Comparison of ENCODE assay signal across 8 cellular contexts in genomic region chr7:101163281-101164070, GRCh38. TPM values are rescaled to one million over a fixed set of nuclear protein-coding genes. Genes with fewer than 3 reads are reported as not detected.
DNase-seq lines count a peak whose midpoint lies in the region; ATAC-seq and TF ChIP-seq lines count a peak whose summit lies in the region.

No MANE protein-coding gene starts in this region.

- H3K4me3 ChIP-seq in HL-60 (replicated peaks; ENCODE audit: insufficient read depth, low read length) (peak overlapping the region; percentile 32), RWPE2 (ENCODE audit: severe bottlenecking) (peak overlapping the region; percentile 43)

- H3K27me3 ChIP-seq in HL-60 (ENCODE audit: insufficient read depth, poor library complexity, severe bottlenecking) (peaks cover 35% of the 10 kb centered on the region), RWPE2 (ENCODE audit: insufficient read depth, poor library complexity, severe bottlenecking) (peaks cover 25% of the 10 kb centered on the region)

- peaks cover 14% of the 10 kb centered on the region for H3K4me1 ChIP-seq in RWPE2 (ENCODE audit: insufficient read depth, poor library complexity, severe bottlenecking)

- no peak for TF ChIP-seq CTCF in HL-60 (IDR thresholded peaks at IDR 0.05; ENCODE audit: insufficient read depth, low read length)
- TF ChIP-seq CTCF in RWPE2 (IDR thresholded peaks at IDR 0.05; ENCODE audit: poor library complexity, severe bottlenecking): no peak

- no peaks in the 10 kb centered on the region for H3K9me3 ChIP-seq in RWPE2 (ENCODE audit: severe bottlenecking)

- DNase-seq in DMS114 treated with DMSO at 0.1 percent for 48 hours (lab: John Stamatoyannopoulos, UW; ENCODE audit: unreplicated experiment) (peak; percentile 37), HL-60 (ENCODE audit: low read depth in 1 of 2, low spot score in 1 of 2) (peak in 1 of 2 experiments; percentile 40), RWPE2 (ENCODE audit: low spot score) (no peak), occipital lobe (lab: John Stamatoyannopoulos, UW) (peak; percentile 29), NCI-H1048 (lab: John Stamatoyannopoulos, UW) (no peak), NK-92 (lab: John Stamatoyannopoulos, UW; ENCODE audit: unreplicated experiment) (no peak)
- DNase-seq in effector memory CD8-positive, alpha-beta T cell: no peak

- H3K27ac ChIP-seq in HL-60 (replicated peaks) (no peak overlapping the region), RWPE2 (ENCODE audit: poor library complexity, severe bottlenecking) (peak overlapping the region; percentile 66)

- ATAC-seq in RWPE2 (ENCODE audit: low read depth): peak; percentile 39
- ATAC-seq in effector memory CD8-positive, alpha-beta T cell (replicated peaks): no peak
- no peak for ATAC-seq in GM21786 (IDR thresholded peaks at IDR 0.05; ENCODE audit: unreplicated experiment)

- peaks cover 22% of the 10 kb centered on the region for H3K36me3 Mint-ChIP-seq in effector memory CD8-positive, alpha-beta T cell (ENCODE audit: insufficient read depth)

- peaks cover 40 to 68% of the 10 kb centered on the region in 2 donors for H3K27me3 Mint-ChIP-seq in effector memory CD8-positive, alpha-beta T cell

- peak overlapping the region; percentile 74 to 91 for H3K4me3 Mint-ChIP-seq in effector memory CD8-positive, alpha-beta T cell

- peaks cover 27% of the 10 kb centered on the region for H3K36me3 ChIP-seq in RWPE2 (ENCODE audit: low read depth)

- H3K27ac Mint-ChIP-seq in effector memory CD8-positive, alpha-beta T cell: no peak overlapping the region

- H3K9me3 Mint-ChIP-seq in effector memory CD8-positive, alpha-beta T cell: peaks cover 0 to 4% of the 10 kb centered on the region in 2 donors

- peaks cover 21 to 30% of the 10 kb centered on the region in 2 donors for H3K4me1 Mint-ChIP-seq in effector memory CD8-positive, alpha-beta T cell (ENCODE audit: low read depth in 2 of 2)

RNA-seq across cellular contexts. Expression of gene VGF, which starts 1.9 kb away (rescaled TPM):
- total RNA-seq in occipital lobe: 9.7 TPM

RNA-seq across cellular contexts. Expression of gene AP1S1, which starts 9.2 kb away (rescaled TPM):
- 93.4 TPM for total RNA-seq in occipital lobe

RNA-seq across cellular contexts. Expression of gene NAT16, which starts 16.6 kb away (rescaled TPM):
- 1.2 TPM for total RNA-seq in occipital lobe

RNA-seq across cellular contexts. Expression of gene SERPINE1, which starts 36.6 kb away (rescaled TPM):
- 0.78 TPM for total RNA-seq in occipital lobe

RNA-seq across cellular contexts. Expression of gene MOGAT3, which starts 37.4 kb away (rescaled TPM):
- not detected for total RNA-seq in occipital lobe

Comparison
In these comparisons a context has a peak if more than half of its experiments do, and no peak if none do; other contexts are left out.
1. DNase-seq: peak in DMS114 treated with DMSO at 0.1 percent for 48 hours (single experiment) and occipital lobe (single experiment); none in RWPE2 (single experiment), effector memory CD8-positive, alpha-beta T cell (0 of 3), NCI-H1048 (single experiment) and NK-92 (single experiment).